Comparison of ENCODE assay signal across 8 cellular contexts in genomic region chr4:2867758-2868491, GRCh38. TPM values are rescaled to one million over a fixed set of nuclear protein-coding genes. Genes with fewer than 3 reads are reported as not detected.
DNase-seq lines count a peak whose midpoint lies in the region; ATAC-seq and TF ChIP-seq lines count a peak whose summit lies in the region.

No MANE protein-coding gene starts in this region.

- peaks cover 96% of the 10 kb centered on the region for H4K20me1 ChIP-seq in SK-N-SH (ENCODE audit: insufficient read depth)

- H3K4me3 Mint-ChIP-seq in CD4-positive, CD25-positive, alpha-beta regulatory T cell, result peak overlapping the region in 1 of 4 donors; percentile 6

- H3K4me1 Mint-ChIP-seq in CD4-positive, CD25-positive, alpha-beta regulatory T cell, result peaks cover 36 to 85% (median 62%) of the 10 kb centered on the region in 4 donors

- no peaks in the 10 kb centered on the region for H3K27me3 ChIP-seq in CD4-positive, CD25-positive, alpha-beta regulatory T cell (ENCODE audit: control insufficient read depth, insufficient read depth, low read length)
- H3K27me3 ChIP-seq in SK-N-SH (ENCODE audit: insufficient read depth) (no peaks in the 10 kb centered on the region), neuronal stem cell (ENCODE audit: control insufficient read depth in 3 of 3, insufficient read depth in 3 of 3, low read depth in 1 of 3, low read length in 3 of 3) (no peaks in the 10 kb centered on the region)

- POLR2A ChIA-PET in SK-N-SH (lab: Yijun Ruan, JAX), result interaction anchor here (0.7 to 1.1 kb wide), 2 partner anchors 10 to 13 kb away, joined by 3 read pairs; no protein-coding TSS in a partner anchor

- H3K4ac ChIP-seq in neuronal stem cell (ENCODE audit: low read length), result no peak overlapping the region

- peaks cover 10% of the 10 kb centered on the region for H3K36me3 Mint-ChIP-seq in CD4-positive, CD25-positive, alpha-beta regulatory T cell

- H3K23ac ChIP-seq in neuronal stem cell (ENCODE audit: low read depth, low read length, poor library complexity), result no peak overlapping the region

- no peak overlapping the region for H2AK5ac ChIP-seq in neuronal stem cell (ENCODE audit: low read depth, low read length)

- H2BK5ac ChIP-seq in neuronal stem cell (ENCODE audit: low read length), result no peak overlapping the region

- peaks cover 6% of the 10 kb centered on the region for H3K79me1 ChIP-seq in neuronal stem cell (ENCODE audit: low read depth, low read length)

- no peak overlapping the region for H2BK120ac ChIP-seq in neuronal stem cell (ENCODE audit: low read depth, low read length)

- no peak for DNase-seq in CD4-positive, CD25-positive, alpha-beta regulatory T cell
- peak; percentile 58 for DNase-seq in SK-N-SH
- DNase-seq in foreskin fibroblast, result peak in 1 of 2 donors; percentile 64
- no peak for DNase-seq in neuronal stem cell (ENCODE audit: low spot score)
- no peak for DNase-seq in EL
- DNase-seq in HPDE6-E6E7 (ENCODE audit: extremely low spot score), result no peak

- no peak overlapping the region for H4K8ac ChIP-seq in neuronal stem cell (ENCODE audit: low read depth, low read length)

- no peak overlapping the region for H3K4me3 ChIP-seq in CD4-positive, CD25-positive, alpha-beta regulatory T cell (ENCODE audit: low read depth, low read length)
- H3K4me3 ChIP-seq in SK-N-SH (ENCODE audit: low read depth in 2 of 2, low read length in 1 of 2) (peak overlapping the region in 1 of 2 experiments; percentile 7; a peak in 1 of 4 replicates), foreskin fibroblast (ENCODE audit: low read depth in 1 of 2, low read length in 2 of 2) (peak overlapping the region; percentile 35 to 46), neuronal stem cell (ENCODE audit: low read length in 2 of 2) (no peak overlapping the region)

- H3K18ac ChIP-seq in neuronal stem cell (ENCODE audit: low read length), result no peak overlapping the region

- H3K27ac ChIP-seq in CD4-positive, CD25-positive, alpha-beta regulatory T cell (ENCODE audit: insufficient read depth, low read length, poor library complexity, severe bottlenecking), result no peak overlapping the region
- H3K27ac ChIP-seq in SK-N-SH (ENCODE audit: low read depth in 2 of 2, low read length in 1 of 2) (peak overlapping the region in 1 of 2 experiments; percentile 79; a peak in 2 of 4 replicates), neuronal stem cell (replicated peaks; ENCODE audit: low read length) (peak overlapping the region; percentile 40)

- H3K36me3 ChIP-seq in CD4-positive, CD25-positive, alpha-beta regulatory T cell (ENCODE audit: control insufficient read depth, insufficient read depth, low read length), result peaks cover 10% of the 10 kb centered on the region
- H3K36me3 ChIP-seq in SK-N-SH (replicated peaks in 1 of 2; ENCODE audit: control insufficient read depth in 1 of 2, insufficient read depth in 2 of 2, low read length in 1 of 2) (no peaks in the 10 kb centered on the region), neuronal stem cell (replicated peaks in 1 of 2; ENCODE audit: control insufficient read depth in 2 of 2, insufficient read depth in 2 of 2, low read length in 2 of 2) (peaks cover 0 to 3% of the 10 kb centered on the region in 2 donors)

- H2BK15ac ChIP-seq in neuronal stem cell (ENCODE audit: low read length), result no peak overlapping the region

- H3F3A ChIP-seq in SK-N-SH (replicated peaks; ENCODE audit: insufficient read depth), result no peaks in the 10 kb centered on the region

- H4K91ac ChIP-seq in neuronal stem cell (ENCODE audit: low read depth, low read length, poor library complexity), result no peak overlapping the region

- no peaks in the 10 kb centered on the region for H3K9me2 ChIP-seq in SK-N-SH

- peaks cover 100% of the 10 kb centered on the region for H3K79me2 ChIP-seq in SK-N-SH (ENCODE audit: insufficient read depth)

- no peak overlapping the region for H3K14ac ChIP-seq in neuronal stem cell (ENCODE audit: low read length)

- no peak for TF ChIP-seq RAD21 in SK-N-SH (IDR thresholded peaks at IDR 0.05; ENCODE audit: low read length)

- no peaks in the 10 kb centered on the region for H3K9me3 Mint-ChIP-seq in CD4-positive, CD25-positive, alpha-beta regulatory T cell

- H2BK12ac ChIP-seq in neuronal stem cell (ENCODE audit: low read length), result no peak overlapping the region

- 73% methylated on average over 9 of the region's 10 CpGs for WGBS in SK-N-SH (ENCODE audit: low lambda C conversion rate)
- no CpG with 5 or more reads among the region's 10 CpGs for WGBS in neuronal stem cell (ENCODE audit: extremely low coverage in 2 of 2, insufficient read length in 2 of 2, insufficient replicate concordance in 1 of 2), 2 donors

- no peaks in the 10 kb centered on the region for H3K9me3 ChIP-seq in CD4-positive, CD25-positive, alpha-beta regulatory T cell (ENCODE audit: control insufficient read depth in 2 of 2, low read length in 2 of 2)
- H3K9me3 ChIP-seq in SK-N-SH, result no peaks in the 10 kb centered on the region
- H3K9me3 ChIP-seq in neuronal stem cell (replicated peaks in 1 of 2; ENCODE audit: control insufficient read depth in 2 of 2, insufficient read depth in 1 of 2, low read depth in 1 of 2, low read length in 2 of 2), result no peaks in the 10 kb centered on the region

- peak overlapping the region in 2 of 3 donors; percentile 77 to 82 for H3K27ac Mint-ChIP-seq in CD4-positive, CD25-positive, alpha-beta regulatory T cell

- H3K27me3 Mint-ChIP-seq in CD4-positive, CD25-positive, alpha-beta regulatory T cell, result no peaks in the 10 kb centered on the region

- H3K4me2 ChIP-seq in SK-N-SH (0 out of 2 replicates have a peak overlapping the region, but pooled peaks have one; percentile 1), neuronal stem cell (ENCODE audit: insufficient read depth, low read length, poor library complexity, severe bottlenecking) (peak overlapping the region; percentile 20)

- no peak for ATAC-seq in CD4-positive, CD25-positive, alpha-beta regulatory T cell (ENCODE audit: low read depth in 2 of 2)
- ATAC-seq in HG03520 (IDR thresholded peaks at IDR 0.05; ENCODE audit: unreplicated experiment), result no peak
- no peak for ATAC-seq in HG03108 (IDR thresholded peaks at IDR 0.05; ENCODE audit: unreplicated experiment)

- no peak; a peak in 1 of 4 replicates for TF ChIP-seq EP300 in SK-N-SH (IDR thresholded peaks at IDR 0.05; ENCODE audit: borderline replicate concordance in 1 of 2, low read depth in 1 of 2, low read length in 1 of 2)

- H3K9ac ChIP-seq in SK-N-SH (no peak overlapping the region), neuronal stem cell (ENCODE audit: low read depth, low read length, poor library complexity) (no peak overlapping the region)

- H2AFZ ChIP-seq in SK-N-SH (ENCODE audit: low read depth), result no peak overlapping the region
- no peak overlapping the region for H2AFZ ChIP-seq in neuronal stem cell (ENCODE audit: low read length)

- H3K4me1 ChIP-seq in CD4-positive, CD25-positive, alpha-beta regulatory T cell (ENCODE audit: control insufficient read depth, insufficient read depth, low read length, poor library complexity, severe bottlenecking), result peaks cover 34% of the 10 kb centered on the region
- peaks cover 32 to 40% of the 10 kb centered on the region in 2 experiments; a peak in 3 of 4 replicates for H3K4me1 ChIP-seq in SK-N-SH (ENCODE audit: control insufficient read depth in 1 of 2, insufficient read depth in 2 of 2, low read depth in 1 of 2, low read length in 1 of 2)
- peaks cover 3 to 23% of the 10 kb centered on the region in 2 donors for H3K4me1 ChIP-seq in neuronal stem cell (ENCODE audit: control insufficient read depth in 2 of 2, insufficient read depth in 1 of 2, low read depth in 1 of 2, low read length in 2 of 2)

- TF ChIP-seq CTCF in SK-N-SH (IDR thresholded peaks at IDR 0.05), result no peak
- no peak for TF ChIP-seq CTCF in foreskin fibroblast (IDR thresholded peaks at IDR 0.05; ENCODE audit: low read depth, low read length)

- CTCF ChIA-PET in SK-N-SH (lab: Yijun Ruan, JAX), result interaction anchor here (0.9 kb wide), 1 partner anchor 65 kb away, joined by 3 read pairs; no protein-coding TSS in a partner anchor

TF ChIP-seq in SK-N-SH, 30 proteins besides CTCF, POLR2A, EP300 and RAD21:
- TF ChIP-seq IRF3 (IDR thresholded peaks at IDR 0.05; ENCODE audit: low read depth, low read length), result no peak
- no peak for TF ChIP-seq TCF12 (IDR thresholded peaks at IDR 0.05)
- TF ChIP-seq GATA2 (CRISPR knock-in tag; IDR thresholded peaks at IDR 0.05), result peak; percentile 61; the same call in 1 of the 2 replicates
- TF ChIP-seq EZH2phosphoT487 (IDR thresholded peaks at IDR 0.05; ENCODE audit: borderline replicate concordance, low read depth), result no peak
- no peak for TF ChIP-seq NFIC (IDR thresholded peaks at IDR 0.05; ENCODE audit: borderline replicate concordance)
TF ChIP-seq in SK-N-SH: peak in this region for 1.

RNA-seq across cellular contexts. Expression of gene ADD1, which starts 24.3 kb away (rescaled TPM):
- 242 TPM for total RNA-seq in CD4-positive, CD25-positive, alpha-beta regulatory T cell
- polyA plus RNA-seq in CD4-positive, CD25-positive, alpha-beta regulatory T cell, result 100 to 1,000 TPM; 142 to 151 (median 145) TPM
- 97.0 and 155 TPM in 2 replicates for polyA plus RNA-seq in SK-N-SH (2012; rRNA removed)
- polyA plus RNA-seq in SK-N-SH (2012; cell fraction: cytosol; rRNA removed), result 100 and 114 TPM in 2 replicates
- 317 and 506 TPM in 2 replicates for polyA plus RNA-seq in SK-N-SH (2012; cell fraction: nucleus; rRNA removed)
- polyA plus RNA-seq in neuronal stem cell (2013, experiment 1 of 2), result 169 TPM
- 159 TPM for polyA plus RNA-seq in neuronal stem cell (2013, experiment 2 of 2)

Comparison
In these comparisons a context has a peak if more than half of its experiments do, and no peak if none do; other contexts are left out.
1. H3K4me3 ChIP-seq: peak in foreskin fibroblast (2 of 2); none in CD4-positive, CD25-positive, alpha-beta regulatory T cell (single experiment) and neuronal stem cell (0 of 2).